ENCODE assay signal across 1 cellular context in the genomic region with DNA sequence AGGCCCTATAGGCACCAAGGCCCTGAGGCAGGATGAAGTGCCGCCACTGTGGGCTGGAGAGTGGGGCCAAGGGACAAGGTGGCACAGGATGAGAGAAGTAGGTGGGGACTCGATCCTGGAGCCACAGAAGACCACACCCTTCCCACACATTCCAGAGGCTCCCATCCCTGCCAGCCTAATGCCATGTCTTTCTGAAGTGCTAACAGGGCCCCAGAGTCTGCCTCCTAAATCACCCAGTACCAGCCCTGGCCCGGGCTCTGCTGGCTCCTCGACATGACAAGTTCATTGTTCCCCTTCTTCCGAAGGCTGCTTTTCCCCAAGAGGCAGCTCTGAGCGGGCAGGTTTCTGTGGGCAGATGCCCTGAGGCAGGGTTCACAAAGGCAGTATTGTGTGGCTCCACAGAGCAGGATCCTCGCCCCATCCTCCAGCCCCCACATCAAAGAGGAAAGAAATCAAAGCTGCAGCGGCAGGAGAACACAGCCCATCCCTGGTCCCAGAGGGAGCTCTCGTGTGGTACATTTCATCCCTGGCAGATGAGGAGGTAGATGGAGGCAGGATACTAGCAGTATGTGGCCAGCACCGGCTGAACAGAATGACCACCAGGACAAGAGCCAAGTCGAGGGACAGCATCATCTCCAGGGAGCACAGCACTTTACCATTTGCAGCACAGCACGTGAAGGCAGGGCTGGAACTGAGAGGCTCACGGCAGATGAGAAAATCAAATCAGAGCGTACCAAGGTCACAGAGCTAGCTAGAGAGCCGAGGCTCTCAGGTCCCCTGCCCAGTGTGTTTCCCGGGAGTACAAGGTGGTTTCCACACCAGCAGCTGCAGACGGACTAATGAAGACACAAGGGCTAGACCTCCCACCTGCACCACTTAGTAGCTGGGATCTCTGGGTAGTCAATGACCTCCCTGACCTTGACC.
TF ChIP-seq lines count a peak whose summit lies in the region.

No MANE protein-coding gene starts in this region.

TF ChIP-seq in A549, 52 proteins besides CTCF, POLR2A, EP300 and RAD21 (continued from another document):
- TF ChIP-seq CEBPB (IDR thresholded peaks at IDR 0.05), result no peak
- TF ChIP-seq FOXS1 (CRISPR knock-in tag; IDR thresholded peaks at IDR 0.05), result no peak
- no peak for TF ChIP-seq EHMT2 (IDR thresholded peaks at IDR 0.05; ENCODE audit: low read depth)
- no peak for TF ChIP-seq SREBF2 (IDR thresholded peaks at IDR 0.05)
- TF ChIP-seq, protein P1, sequence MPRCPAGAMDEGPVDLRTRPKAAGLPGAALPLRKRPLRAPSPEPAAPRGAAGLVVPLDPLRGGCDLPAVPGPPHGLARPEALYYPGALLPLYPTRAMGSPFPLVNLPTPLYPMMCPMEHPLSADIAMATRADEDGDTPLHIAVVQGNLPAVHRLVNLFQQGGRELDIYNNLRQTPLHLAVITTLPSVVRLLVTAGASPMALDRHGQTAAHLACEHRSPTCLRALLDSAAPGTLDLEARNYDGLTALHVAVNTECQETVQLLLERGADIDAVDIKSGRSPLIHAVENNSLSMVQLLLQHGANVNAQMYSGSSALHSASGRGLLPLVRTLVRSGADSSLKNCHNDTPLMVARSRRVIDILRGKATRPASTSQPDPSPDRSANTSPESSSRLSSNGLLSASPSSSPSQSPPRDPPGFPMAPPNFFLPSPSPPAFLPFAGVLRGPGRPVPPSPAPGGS (IDR thresholded peaks at IDR 0.05), result no peak
- no peak for TF ChIP-seq CBX8 (IDR thresholded peaks at IDR 0.05)
- no peak for TF ChIP-seq RCOR1 (IDR thresholded peaks at IDR 0.05; ENCODE audit: low read depth, low read length)
- no peak for TF ChIP-seq GATA3 (IDR thresholded peaks at IDR 0.05; ENCODE audit: borderline replicate concordance)
- TF ChIP-seq POLR2AphosphoS2 (conservative IDR thresholded peaks at IDR 0.05; ENCODE audit: low read length), result no peak
- TF ChIP-seq, protein P2, sequence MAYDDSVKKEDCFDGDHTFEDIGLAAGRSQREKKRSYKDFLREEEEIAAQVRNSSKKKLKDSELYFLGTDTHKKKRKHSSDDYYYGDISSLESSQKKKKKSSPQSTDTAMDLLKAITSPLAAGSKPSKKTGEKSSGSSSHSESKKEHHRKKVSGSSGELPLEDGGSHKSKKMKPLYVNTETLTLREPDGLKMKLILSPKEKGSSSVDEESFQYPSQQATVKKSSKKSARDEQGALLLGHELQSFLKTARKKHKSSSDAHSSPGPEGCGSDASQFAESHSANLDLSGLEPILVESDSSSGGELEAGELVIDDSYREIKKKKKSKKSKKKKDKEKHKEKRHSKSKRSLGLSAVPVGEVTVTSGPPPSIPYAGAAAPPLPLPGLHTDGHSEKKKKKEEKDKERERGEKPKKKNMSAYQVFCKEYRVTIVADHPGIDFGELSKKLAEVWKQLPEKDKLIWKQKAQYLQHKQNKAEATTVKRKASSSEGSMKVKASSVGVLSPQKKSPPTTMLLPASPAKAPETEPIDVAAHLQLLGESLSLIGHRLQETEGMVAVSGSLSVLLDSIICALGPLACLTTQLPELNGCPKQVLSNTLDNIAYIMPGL (CRISPR knock-in tag; IDR thresholded peaks at IDR 0.05; ENCODE audit: borderline replicate concordance), result no peak
- TF ChIP-seq HDAC2 (IDR thresholded peaks at IDR 0.05), result no peak
- no peak for TF ChIP-seq HOXB13 (CRISPR knock-in tag; IDR thresholded peaks at IDR 0.05; ENCODE audit: low read depth)
- TF ChIP-seq NPAS2 (CRISPR knock-in tag; IDR thresholded peaks at IDR 0.05; ENCODE audit: borderline replicate concordance), result no peak
- TF ChIP-seq, protein P3, sequence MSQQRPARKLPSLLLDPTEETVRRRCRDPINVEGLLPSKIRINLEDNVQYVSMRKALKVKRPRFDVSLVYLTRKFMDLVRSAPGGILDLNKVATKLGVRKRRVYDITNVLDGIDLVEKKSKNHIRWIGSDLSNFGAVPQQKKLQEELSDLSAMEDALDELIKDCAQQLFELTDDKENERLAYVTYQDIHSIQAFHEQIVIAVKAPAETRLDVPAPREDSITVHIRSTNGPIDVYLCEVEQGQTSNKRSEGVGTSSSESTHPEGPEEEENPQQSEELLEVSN (IDR thresholded peaks at IDR 0.05; ENCODE audit: borderline replicate concordance, low read depth), result no peak
- no peak for TF ChIP-seq TP53 (CRISPR knock-in tag; IDR thresholded peaks at IDR 0.05)
- TF ChIP-seq KDM5A (IDR thresholded peaks at IDR 0.05), result no peak
